33 cellular contexts compared by ENCODE assay signal in the genomic region with DNA sequence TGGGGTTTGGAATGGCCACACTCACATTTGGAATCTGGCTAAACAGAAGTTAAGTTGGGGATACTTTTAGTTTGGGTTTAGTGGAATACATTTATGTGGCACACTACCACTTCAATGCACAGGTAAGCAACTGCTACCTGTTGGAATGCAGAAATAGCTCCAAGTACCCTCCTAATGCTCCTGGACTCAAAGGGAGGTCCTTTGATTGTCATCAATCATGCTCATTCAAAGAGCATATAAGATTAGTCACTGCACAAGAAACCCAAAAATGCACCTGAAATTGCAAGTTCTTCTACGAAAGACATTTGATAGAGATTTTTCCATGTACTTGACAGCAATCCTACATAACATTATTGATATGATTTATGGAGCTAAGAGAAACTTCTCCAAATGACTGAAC.
DNase-seq lines count a peak whose midpoint lies in the region; ATAC-seq, FAIRE-seq and TF ChIP-seq lines count a peak whose summit lies in the region.
"Had no signal": no experiment of that assay in that cellular context is flagged by ENCODE, and none has a peak within 500 bp of the region (broad histone marks: within the 10 kb centered on the region; RNA-seq: fewer than 3 reads in every experiment).

No MANE protein-coding gene starts in this region.

- no peak for TF ChIP-seq POLR2A in H1 (IDR thresholded peaks at IDR 0.05; ENCODE audit: control extremely low read depth in 1 of 2, low read depth in 2 of 2, low read length in 2 of 2)

- peaks cover 0 to 4% (median 0%) of the 10 kb centered on the region in 4 experiments; a peak in 2 of 8 replicates for H3K36me3 ChIP-seq in H1 (ENCODE audit: control insufficient read depth in 2 of 4, insufficient read depth in 4 of 4, low read length in 3 of 4)
- H3K36me3 ChIP-seq: BE2C; BLaER1; BLaER1 treated with 17β-estradiol and CSF1 and Interleukin-3, amounts not matched to agents 10 nM and 100 nM had no signal

- H2BK120ac ChIP-seq in H1 (replicated peaks; ENCODE audit: low read depth, low read length), result no peak overlapping the region

- no peak overlapping the region for H3K4ac ChIP-seq in H1 (replicated peaks; ENCODE audit: insufficient read length, low read depth, low read length)

- CTCF ChIA-PET in H1 (lab: Charles Lee; ENCODE audit: partially characterized antibody), result no interaction called here

- POLR2A ChIA-PET in H1 (lab: Charles Lee; ENCODE audit: partially characterized antibody), result no interaction called here

- ATAC-seq in GM18868 (IDR thresholded peaks at IDR 0.05; ENCODE audit: unreplicated experiment), result no peak
- ATAC-seq: A549; CD8-positive, alpha-beta T cell had no signal

- H2AK5ac ChIP-seq in H1 (ENCODE audit: low read depth, low read length), result no peak overlapping the region

- no peaks in the 10 kb centered on the region for H3K23me2 ChIP-seq in H1 (ENCODE audit: low read depth, low read length)

- H3K27ac ChIP-seq in H1 (ENCODE audit: low read depth, low read length), result no peak overlapping the region
- H3K27ac ChIP-seq: 22Rv1; A549; BLaER1; BLaER1 treated with 17β-estradiol and CSF1 and Interleukin-3, amounts not matched to agents 10 nM and 100 nM; C4-2B had no signal

- WGBS in H1 (ENCODE audit: extremely low coverage in 1 of 2, insufficient coverage in 1 of 2, insufficient read length in 1 of 2, insufficient replicate concordance in 2 of 2, low coverage in 1 of 2, low lambda C conversion rate in 2 of 2, missing lambda C conversion rate in 1 of 2), 2 experiments, result 89% methylated on average over 1 of the region's 1 CpG; no CpG with 5 or more reads in 1 of the 2 experiments

- H3K14ac ChIP-seq in H1 (ENCODE audit: insufficient read length), result no peak overlapping the region

- no peak for TF ChIP-seq RAD21 in Ishikawa (IDR thresholded peaks at IDR 0.05; ENCODE audit: low read depth)
- TF ChIP-seq RAD21 in H1 (IDR thresholded peaks at IDR 0.05 in 1 of 2, conservative IDR thresholded peaks at IDR 0.05 in 1 of 2; ENCODE audit: low read depth in 2 of 2, low read length in 2 of 2), result no peak

- H2AFZ ChIP-seq in H1 (ENCODE audit: low read length), result no peak overlapping the region

- H3K79me2 ChIP-seq in H1 (ENCODE audit: control insufficient read depth in 1 of 2, insufficient read depth in 2 of 2, low read length in 2 of 2), result no peaks in the 10 kb centered on the region

- TF ChIP-seq CTCF in H1 (IDR thresholded peaks at IDR 0.05; ENCODE audit: control extremely low read depth in 1 of 3, insufficient read depth in 1 of 3, low read depth in 1 of 3, low read length in 3 of 3), result no peak

- no peak overlapping the region for H2BK5ac ChIP-seq in H1 (ENCODE audit: low read depth, low read length)

- no peak for FAIRE-seq in H1 (lab: Jason Lieb, UNC)
- FAIRE-seq: A204.1, A549, D721Med had no signal

- no peak overlapping the region for H2BK12ac ChIP-seq in H1 (ENCODE audit: low read depth, low read length)

- H4K5ac ChIP-seq in H1 (ENCODE audit: insufficient read length, low read depth, low read length), result no peak overlapping the region

- no peak overlapping the region for H3K23ac ChIP-seq in H1 (ENCODE audit: insufficient read length)

- H3K9me3 ChIP-seq in H1 (ENCODE audit: insufficient read depth in 2 of 2, low read depth in 1 of 2, low read length in 1 of 2), result peaks cover 19 to 21% of the 10 kb centered on the region in 2 experiments
- H3K9me3 ChIP-seq: A549, BE2C had no signal

- TF ChIP-seq EP300 in Ishikawa (IDR thresholded peaks at IDR 0.05; ENCODE audit: borderline replicate concordance) (peak; percentile 82), H1 (IDR thresholded peaks at IDR 0.05; ENCODE audit: borderline replicate concordance in 1 of 2, low read depth in 2 of 2, low read length in 2 of 2) (no peak)

- H3K4me1 ChIP-seq in H1 (replicated peaks in 1 of 4; ENCODE audit: control insufficient read depth in 3 of 4, insufficient read depth in 4 of 4, low read length in 3 of 4), result peaks cover 0 to 7% (median 5%) of the 10 kb centered on the region in 4 experiments; a peak in 3 of 7 replicates
- H3K4me1 ChIP-seq: A549; BE2C; BLaER1; BLaER1 treated with 17β-estradiol and CSF1 and Interleukin-3, amounts not matched to agents 10 nM and 100 nM; Caco-2 had no signal

- H3K79me1 ChIP-seq in H1 (ENCODE audit: low read depth, low read length), result no peaks in the 10 kb centered on the region

- no peak overlapping the region for H3K4me3 ChIP-seq in H1 (ENCODE audit: extremely low read depth in 1 of 4, insufficient read depth in 2 of 4, low read depth in 3 of 4, low read length in 4 of 4)
- H3K4me3 ChIP-seq: A549; BLaER1; BLaER1 treated with 17β-estradiol and CSF1 and Interleukin-3, amounts not matched to agents 10 nM and 100 nM had no signal

- 0 out of 2 replicates have a peak overlapping the region, but pooled peaks have one; percentile 73 for H2BK20ac ChIP-seq in H1 (ENCODE audit: low read length)

- H2BK15ac ChIP-seq in H1 (ENCODE audit: low read length), result no peak overlapping the region

- no peak overlapping the region for H4K8ac ChIP-seq in H1 (ENCODE audit: extremely low read depth, insufficient read depth, low read length)

- DNase-seq in H1 (ENCODE audit: low read depth in 1 of 2, low spot score in 2 of 2) (no peak), iPS-NIHi11 (ENCODE audit: low spot score) (peak; percentile 23), OCI-M1 (lab: John Stamatoyannopoulos, UW) (no peak), NOMO-1 treated with DMSO at 0.1 percent for 48 hours (lab: John Stamatoyannopoulos, UW; ENCODE audit: unreplicated experiment) (no peak)
- DNase-seq: 8988T; ACHN; AML-193; BE2C; C1 segment of cervical spinal cord; Caco-2; Calu3; CD4-positive, alpha-beta memory T cell; CD4-positive, alpha-beta T cell; CD4-positive, CD25-positive, alpha-beta regulatory T cell; CD8-positive, alpha-beta memory T cell; CD8-positive, alpha-beta T cell; COR-L47; DMS 273 treated with DMSO at 0.1 percent for 48 hours; DMS153; DMS53; DMS79; DMS79 treated with DMSO at 0.1 percent for 48 hours; DND-41; EL had no signal

- H4K91ac ChIP-seq in H1 (replicated peaks; ENCODE audit: insufficient read length, low read length), result no peak overlapping the region

- no peak overlapping the region for H3K9ac ChIP-seq in H1 (replicated peaks in 1 of 4; ENCODE audit: extremely low read depth in 1 of 4, low read depth in 3 of 4, low read length in 3 of 4)
- H3K9ac ChIP-seq: BLaER1; BLaER1 treated with 17β-estradiol and CSF1 and Interleukin-3, amounts not matched to agents 10 nM and 100 nM had no signal

- no peak overlapping the region for H3K18ac ChIP-seq in H1 (ENCODE audit: extremely low read depth, low read length)

- H4K20me1 ChIP-seq in H1 (replicated peaks in 1 of 2; ENCODE audit: control insufficient read depth in 1 of 2, insufficient read depth in 2 of 2, low read length in 2 of 2), result no peaks in the 10 kb centered on the region
- H4K20me1 ChIP-seq: BLaER1; BLaER1 treated with 17β-estradiol and CSF1 and Interleukin-3, amounts not matched to agents 10 nM and 100 nM had no signal

- no peaks in the 10 kb centered on the region for H3K27me3 ChIP-seq in H1 (replicated peaks in 1 of 4; ENCODE audit: control insufficient read depth in 3 of 4, extremely low read depth in 1 of 4, insufficient read depth in 3 of 4, low read length in 3 of 4)
- H3K27me3 ChIP-seq: BE2C; BLaER1; BLaER1 treated with 17β-estradiol and CSF1 and Interleukin-3, amounts not matched to agents 10 nM and 100 nM had no signal

- H3K4me2 ChIP-seq in H1 (ENCODE audit: insufficient read depth in 1 of 2, low read depth in 2 of 2, low read length in 2 of 2), result no peak overlapping the region
- H3K4me2 ChIP-seq: A549; BLaER1; BLaER1 treated with 17β-estradiol and CSF1 and Interleukin-3, amounts not matched to agents 10 nM and 100 nM had no signal

- no peak overlapping the region for H3K56ac ChIP-seq in H1 (replicated peaks; ENCODE audit: insufficient read length, low read depth, low read length)

TF ChIP-seq in Ishikawa, 13 proteins besides CTCF, POLR2A, EP300 and RAD21:
- TF ChIP-seq FOXM1 (IDR thresholded peaks at IDR 0.05; ENCODE audit: borderline replicate concordance, low read depth), result peak; percentile 71; the same call in 1 of the 2 replicates
- TF ChIP-seq NFIC (IDR thresholded peaks at IDR 0.05), result peak; percentile 50
- TF ChIP-seq TCF12 (IDR thresholded peaks at IDR 0.05; ENCODE audit: low read depth), result peak; percentile 66
- TF ChIP-seq TAF1 (IDR thresholded peaks at IDR 0.05; ENCODE audit: low read depth), result no peak
- TF ChIP-seq TEAD4 (IDR thresholded peaks at IDR 0.05), result peak; percentile 89
- TF ChIP-seq, protein P1, sequence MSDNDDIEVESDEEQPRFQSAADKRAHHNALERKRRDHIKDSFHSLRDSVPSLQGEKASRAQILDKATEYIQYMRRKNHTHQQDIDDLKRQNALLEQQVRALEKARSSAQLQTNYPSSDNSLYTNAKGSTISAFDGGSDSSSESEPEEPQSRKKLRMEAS (IDR thresholded peaks at IDR 0.05), result no peak
- no peak for TF ChIP-seq EGR1 (IDR thresholded peaks at IDR 0.05)

TF ChIP-seq in H1, 55 proteins besides CTCF, POLR2A, EP300 and RAD21:
- TF ChIP-seq, protein P2, sequence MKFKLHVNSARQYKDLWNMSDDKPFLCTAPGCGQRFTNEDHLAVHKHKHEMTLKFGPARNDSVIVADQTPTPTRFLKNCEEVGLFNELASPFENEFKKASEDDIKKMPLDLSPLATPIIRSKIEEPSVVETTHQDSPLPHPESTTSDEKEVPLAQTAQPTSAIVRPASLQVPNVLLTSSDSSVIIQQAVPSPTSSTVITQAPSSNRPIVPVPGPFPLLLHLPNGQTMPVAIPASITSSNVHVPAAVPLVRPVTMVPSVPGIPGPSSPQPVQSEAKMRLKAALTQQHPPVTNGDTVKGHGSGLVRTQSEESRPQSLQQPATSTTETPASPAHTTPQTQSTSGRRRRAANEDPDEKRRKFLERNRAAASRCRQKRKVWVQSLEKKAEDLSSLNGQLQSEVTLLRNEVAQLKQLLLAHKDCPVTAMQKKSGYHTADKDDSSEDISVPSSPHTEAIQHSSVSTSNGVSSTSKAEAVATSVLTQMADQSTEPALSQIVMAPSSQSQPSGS (IDR thresholded peaks at IDR 0.05; ENCODE audit: low read length), result no peak
